1 cellular context compared by ENCODE assay signal in genomic region chr18:63237911-63238710, GRCh38.
TF ChIP-seq lines count a peak whose summit lies in the region.

No MANE protein-coding gene starts in this region.

TF ChIP-seq in GM23338, 12 proteins besides CTCF, POLR2A, EP300 and RAD21 (continued from another document):
- TF ChIP-seq ZNF462 (CRISPR knock-in tag; IDR thresholded peaks at IDR 0.05) (no peak), EZH2phosphoT487 (IDR thresholded peaks at IDR 0.05; ENCODE audit: unreplicated experiment) (no peak), JUNB (IDR thresholded peaks at IDR 0.05; ENCODE audit: unreplicated experiment) (no peak)
TF ChIP-seq in GM23338: peak in this region for 0.
